ENCODE assay signal across 15 cellular contexts in the genomic region with DNA sequence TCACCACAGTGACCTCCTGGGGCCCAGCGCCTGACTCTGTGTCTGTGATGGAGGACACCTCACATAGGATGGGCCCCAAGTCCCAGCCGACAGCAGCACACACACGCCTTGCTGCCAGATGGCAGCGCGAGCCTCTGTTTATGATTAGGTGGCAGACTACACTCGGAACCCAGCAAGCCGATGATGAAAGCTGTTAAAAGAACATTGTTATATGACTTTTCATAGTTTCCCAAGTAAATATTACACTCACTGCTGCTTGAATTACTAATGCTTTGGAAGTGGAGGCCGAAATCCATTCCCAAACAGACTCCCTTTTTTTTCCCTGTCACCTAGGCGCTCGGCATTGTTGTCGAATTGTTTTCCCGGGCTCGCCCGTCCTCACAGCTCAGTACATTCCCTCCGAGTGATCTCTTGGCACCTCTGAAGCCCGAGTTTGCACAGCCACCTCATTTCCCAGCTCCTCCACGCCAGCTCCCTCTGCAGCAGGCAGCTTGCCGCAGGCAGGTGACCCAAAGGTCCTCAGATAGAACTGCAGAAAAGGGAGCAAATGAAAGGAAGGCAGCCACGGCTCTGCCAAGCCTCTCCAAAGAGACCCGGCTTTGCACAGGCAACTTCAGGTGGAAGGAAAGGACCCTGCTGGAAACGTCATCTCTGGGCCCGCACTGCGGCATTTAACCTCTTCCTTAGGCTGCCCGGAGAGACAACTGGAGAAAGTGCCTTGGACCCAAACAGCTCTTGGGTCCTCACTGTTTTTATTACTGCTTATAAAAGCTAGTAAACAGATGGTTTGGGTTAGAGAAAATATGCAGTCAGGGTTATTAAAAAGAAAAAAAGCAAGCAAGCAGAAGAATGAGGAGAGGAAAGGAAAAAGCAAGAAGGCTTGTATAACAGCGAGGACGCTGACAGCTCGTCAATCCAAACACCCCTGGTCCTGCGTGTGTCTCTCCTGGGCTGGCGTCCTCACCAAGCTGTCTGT.
DNase-seq lines count a peak whose midpoint lies in the region; ATAC-seq and TF ChIP-seq lines count a peak whose summit lies in the region.
"Had no signal": no experiment of that assay in that cellular context is flagged by ENCODE, and none has a peak within 500 bp of the region (broad histone marks: within the 10 kb centered on the region; RNA-seq: fewer than 3 reads in every experiment).

No MANE protein-coding gene starts in this region.

- H3K27me3 ChIP-seq in heart left ventricle (no peaks in the 10 kb centered on the region), ovary (no peaks in the 10 kb centered on the region)
- H3K27me3 ChIP-seq: thyroid gland had no signal

- TF ChIP-seq CTCF in AG09309 (IDR thresholded peaks at IDR 0.05; ENCODE audit: control insufficient read depth, insufficient read depth, low read depth, low read length, missing control alignments) (no peak), RWPE1 (conservative IDR thresholded peaks at IDR 0.05; ENCODE audit: low read depth) (no peak), heart left ventricle (IDR thresholded peaks at IDR 0.05) (no peak), ovary (IDR thresholded peaks at IDR 0.05) (no peak), type B pancreatic cell (conservative IDR thresholded peaks at IDR 0.05) (no peak)

- peak; percentile 70 to 96 (median 90) for ATAC-seq in heart left ventricle
- ATAC-seq in HG03175 (IDR thresholded peaks at IDR 0.05; ENCODE audit: unreplicated experiment) = no peak

- H3K9me3 Mint-ChIP-seq in type B pancreatic cell = no peaks in the 10 kb centered on the region
- H3K9me3 Mint-ChIP-seq: activated T-cell treated with anti-CD3 and anti-CD28 coated beads, Interleukin-2, amount 50 U/mL, for 24 hours had no signal

- peaks cover 10% of the 10 kb centered on the region for H3K4me1 Mint-ChIP-seq in type B pancreatic cell (ENCODE audit: unreplicated experiment)

- H3K27ac ChIP-seq in RWPE1 (0 out of 2 replicates have a peak overlapping the region, but pooled peaks have one; percentile 22), heart left ventricle (peak overlapping the region in 9 of 12 donors; percentile 13 to 62 (median 43)), ovary (peak overlapping the region in 1 of 2 donors; percentile 38)
- H3K27ac ChIP-seq: epithelial cell of prostate had no signal

- H3K4me1 ChIP-seq in heart left ventricle (peaks cover 0 to 3% (median 0%) of the 10 kb centered on the region in 12 donors), ovary (ENCODE audit: insufficient read depth) (peaks cover 4% of the 10 kb centered on the region)

- H3K27ac Mint-ChIP-seq in type B pancreatic cell = no peak overlapping the region
- H3K27ac Mint-ChIP-seq: activated T-cell treated with anti-CD3 and anti-CD28 coated beads, Interleukin-2, amount 50 U/mL, for 24 hours had no signal

- H3K9me3 ChIP-seq in heart left ventricle (peaks cover 0 to 5% (median 0%) of the 10 kb centered on the region in 12 donors), ovary (no peaks in the 10 kb centered on the region)
- H3K9me3 ChIP-seq: thyroid gland had no signal

- POLR2A ChIA-PET in RWPE1 (lab: Yijun Ruan, JAX; ENCODE audit: low non-redundant PET) = no interaction called here

- H3K36me3 ChIP-seq in heart left ventricle = no peaks in the 10 kb centered on the region
- H3K36me3 ChIP-seq in ovary = no peaks in the 10 kb centered on the region
- H3K36me3 ChIP-seq: thyroid gland had no signal

- WGBS in heart left ventricle, 4 donors = 72 to 77% (median 73%) methylated on average over 28 to 29 of the region's 29 CpGs
- 20 to 28% (median 23%) methylated on average over 29 of the region's 29 CpGs for WGBS in ovary, 3 donors

- H3K4me3 ChIP-seq in AG09309 (ENCODE audit: control insufficient read depth, low read depth, low read length) = peak overlapping the region; percentile 3
- no peak overlapping the region for H3K4me3 ChIP-seq in heart left ventricle
- peak overlapping the region; percentile 3 for H3K4me3 ChIP-seq in ovary
- H3K4me3 ChIP-seq: thyroid gland had no signal

- H3K36me3 Mint-ChIP-seq in type B pancreatic cell = no peaks in the 10 kb centered on the region
- H3K36me3 Mint-ChIP-seq: brain had no signal

- no peak for TF ChIP-seq EP300 in ovary (IDR thresholded peaks at IDR 0.05)

- no peak for TF ChIP-seq POLR2A in heart left ventricle (IDR thresholded peaks at IDR 0.05)
- TF ChIP-seq POLR2A in ovary (IDR thresholded peaks at IDR 0.05) = no peak

- peaks cover 12% of the 10 kb centered on the region for H3K27me3 Mint-ChIP-seq in type B pancreatic cell

- no peak for DNase-seq in AG09309 (ENCODE audit: low read depth)
- DNase-seq in RWPE1 (ENCODE audit: low spot score) = no peak
- DNase-seq in heart left ventricle = peak in 2 of 5 donors; percentile 51 to 71
- peak in 4 of 5 donors; percentile 41 to 68 (median 60) for DNase-seq in ovary
- no peak for DNase-seq in activated naive CD4-positive, alpha-beta T cell treated with anti-CD3 and anti-CD28 coated beads, Interleukin-2, amount 50 U/mL, for 16 hours
- no peak for DNase-seq in NCI-H2196 (lab: John Stamatoyannopoulos, UW; ENCODE audit: unreplicated experiment)
- DNase-seq in type B pancreatic cell (ENCODE audit: extremely low spot score, unreplicated experiment) = no peak
- DNase-seq: activated T-cell treated with anti-CD3 and anti-CD28 coated beads, Interleukin-2, amount 50 U/mL, for 24 hours; DND-41; NCI-H446; SHP77 treated with DMSO at 0.1 percent for 48 hours had no signal

- CTCF ChIA-PET in RWPE1 (lab: Yijun Ruan, JAX) = interaction anchor here (0.6 to 0.7 kb wide), 2 partner anchors 42 to 200 kb away, joined by 3 read pairs; no protein-coding TSS in a partner anchor

- no peak overlapping the region for H3K4me3 Mint-ChIP-seq in type B pancreatic cell
- H3K4me3 Mint-ChIP-seq: activated T-cell treated with anti-CD3 and anti-CD28 coated beads, Interleukin-2, amount 50 U/mL, for 24 hours had no signal

- intact Hi-C loops in heart left ventricle (cut with DNase I) (loop anchor here in 1 of 10 donors (2.0 kb wide), 1 partner anchor 16 kb away; no protein-coding TSS in a partner anchor), ovary (cut with DNase I) (no loop called here)

Comparison
In these comparisons a context has a peak if more than half of its experiments do, and no peak if none do; other contexts are left out.
1. DNase-seq: peak in ovary (4 of 5); none in AG09309 (single experiment), RWPE1 (single experiment), activated naive CD4-positive, alpha-beta T cell treated with anti-CD3 and anti-CD28 coated beads, Interleukin-2, amount 50 U/mL, for 16 hours (single experiment), NCI-H2196 (single experiment) and type B pancreatic cell (single experiment).
2. H3K4me3 ChIP-seq: peak in AG09309 (single experiment) and ovary (single experiment); none in heart left ventricle (0 of 12).